In genomic region chr3:112504123-112504522, GRCh38 we compare ENCODE assay signal across 28 cellular contexts. TPM values are rescaled to one million over a fixed set of nuclear protein-coding genes. Genes with fewer than 3 reads are reported as not detected.
"Had no signal": no experiment of that assay in that cellular context is flagged by ENCODE, and none has a peak within 500 bp of the region (broad histone marks: within the 10 kb centered on the region; RNA-seq: fewer than 3 reads in every experiment).

No MANE protein-coding gene starts in this region.

- DNase-seq: activated CD4-positive, alpha-beta T cell treated with anti-CD3 and anti-CD28 coated beads, Interleukin-2, amount 50 U/mL, for 1 hour; activated CD4-positive, CD25-positive, alpha-beta regulatory T cell; activated CD8-positive, alpha-beta T cell treated with anti-CD3 and anti-CD28 coated beads for 36 hours; activated naive CD8-positive, alpha-beta T cell treated with anti-CD3 and anti-CD28 coated beads, Interleukin-2, amount 50 U/mL, for 24 hours; activated T-cell treated with anti-CD3 and anti-CD28 coated beads, Interleukin-2, amount 50 U/mL, for 4 hours; amygdala; caudate nucleus; islet precursor cell; left ventricle myocardium inferior; naive thymus-derived CD4-positive, alpha-beta T cell; ovary; right lobe of liver; stimulated activated CD4-positive, alpha-beta T cell treated with anti-CD3 and anti-CD28 coated beads, Interleukin-12 subunit alpha, Interleukin-12 subunit beta, amount 100 ng/mL, for 4 hours; stimulated activated CD4-positive, alpha-beta T cell treated with anti-CD3 and anti-CD28 coated beads, Interleukin-4, amount 100 ng/mL, for 1 hour; stomach; thyroid gland; upper lobe of left lung had no signal

- H2AFZ ChIP-seq: hepatocyte had no signal

- H3K9me3 ChIP-seq: gastroesophageal sphincter, left ventricle myocardium inferior, ovary, right lobe of liver, stomach, thyroid gland, upper lobe of left lung, vagina had no signal

- H3K27me3 Mint-ChIP-seq: activated CD8-positive, alpha-beta T cell treated with anti-CD3 and anti-CD28 coated beads for 36 hours; activated naive CD4-positive, alpha-beta T cell treated with anti-CD3 and anti-CD28 coated beads, Interleukin-2, amount 50 U/mL, for 24 hours; activated naive CD8-positive, alpha-beta T cell treated with anti-CD3 and anti-CD28 coated beads, Interleukin-2, amount 50 U/mL, for 24 hours; naive thymus-derived CD4-positive, alpha-beta T cell; progenitor cell of endocrine pancreas had no signal

- H3K4me3 ChIP-seq: gastroesophageal sphincter, hepatocyte, left ventricle myocardium inferior, lung, ovary, right lobe of liver, stomach, thyroid gland, upper lobe of left lung, vagina had no signal

- H3K79me2 ChIP-seq: hepatocyte had no signal

- H3K27me3 ChIP-seq: gastroesophageal sphincter, hepatocyte, ovary, right lobe of liver, stomach, thyroid gland, upper lobe of left lung, vagina had no signal

- H3K27ac Mint-ChIP-seq: activated CD8-positive, alpha-beta T cell treated with anti-CD3 and anti-CD28 coated beads for 36 hours; activated naive CD4-positive, alpha-beta T cell treated with anti-CD3 and anti-CD28 coated beads, Interleukin-2, amount 50 U/mL, for 24 hours; activated naive CD8-positive, alpha-beta T cell treated with anti-CD3 and anti-CD28 coated beads, Interleukin-2, amount 50 U/mL, for 24 hours; activated T-helper 2 cell treated with anti-CD3 and anti-CD28 coated beads, Interferon-gamma antibody, Interleukin-2, Interleukin-4, amounts not matched to agents 10 μg/mL and 5 μg/mL and 100 μg/mL, durations not matched to agents 14 hours and 24 hours and 36 hours; progenitor cell of endocrine pancreas had no signal

- H3K27ac ChIP-seq: gastroesophageal sphincter, hepatocyte, left ventricle myocardium inferior, ovary, right lobe of liver, stomach, thyroid gland, upper lobe of left lung, vagina had no signal

- H3K36me3 ChIP-seq: gastroesophageal sphincter, left ventricle myocardium inferior, ovary, right lobe of liver, stomach, thyroid gland, upper lobe of left lung, vagina had no signal

- H3K36me3 Mint-ChIP-seq: activated naive CD4-positive, alpha-beta T cell treated with anti-CD3 and anti-CD28 coated beads, Interleukin-2, amount 50 U/mL, for 24 hours had no signal

- H3K4me2 ChIP-seq: hepatocyte had no signal

- ATAC-seq: activated CD8-positive, alpha-beta T cell treated with anti-CD3 and anti-CD28 coated beads for 36 hours; activated naive CD8-positive, alpha-beta T cell treated with anti-CD3 and anti-CD28 coated beads, Interleukin-2, amount 50 U/mL, for 24 hours; gastroesophageal sphincter; naive thymus-derived CD4-positive, alpha-beta T cell had no signal

- H3K9me3 Mint-ChIP-seq: activated CD8-positive, alpha-beta T cell treated with anti-CD3 and anti-CD28 coated beads for 36 hours; activated naive CD4-positive, alpha-beta T cell treated with anti-CD3 and anti-CD28 coated beads, Interleukin-2, amount 50 U/mL, for 24 hours; activated naive CD8-positive, alpha-beta T cell treated with anti-CD3 and anti-CD28 coated beads, Interleukin-2, amount 50 U/mL, for 24 hours; activated T-cell treated with anti-CD3 and anti-CD28 coated beads, Interleukin-2, amount 50 U/mL, for 4 hours; naive thymus-derived CD4-positive, alpha-beta T cell had no signal

- H3K4me1 ChIP-seq: gastroesophageal sphincter, right lobe of liver, stomach, thyroid gland, upper lobe of left lung, vagina had no signal

- H3K4me3 Mint-ChIP-seq: activated CD8-positive, alpha-beta T cell treated with anti-CD3 and anti-CD28 coated beads for 36 hours; activated naive CD4-positive, alpha-beta T cell treated with anti-CD3 and anti-CD28 coated beads, Interleukin-2, amount 50 U/mL, for 24 hours; activated naive CD8-positive, alpha-beta T cell treated with anti-CD3 and anti-CD28 coated beads, Interleukin-2, amount 50 U/mL, for 24 hours; activated T-cell treated with anti-CD3 and anti-CD28 coated beads, Interleukin-2, amount 50 U/mL, for 4 hours; naive thymus-derived CD4-positive, alpha-beta T cell had no signal

RNA-seq across cellular contexts. Expression of gene BTLA, which starts 4.9 kb away (rescaled TPM):
- total RNA-seq: endothelial cell of umbilical vein, fibroblast of villous mesenchyme, hepatocyte, left ventricle myocardium inferior, progenitor cell of endocrine pancreas had no signal
- polyA plus RNA-seq: endothelial cell of umbilical vein, fibroblast of lung, hepatocyte, neural cell had no signal
